ENCODE assay signal across 34 cellular contexts in the genomic region with DNA sequence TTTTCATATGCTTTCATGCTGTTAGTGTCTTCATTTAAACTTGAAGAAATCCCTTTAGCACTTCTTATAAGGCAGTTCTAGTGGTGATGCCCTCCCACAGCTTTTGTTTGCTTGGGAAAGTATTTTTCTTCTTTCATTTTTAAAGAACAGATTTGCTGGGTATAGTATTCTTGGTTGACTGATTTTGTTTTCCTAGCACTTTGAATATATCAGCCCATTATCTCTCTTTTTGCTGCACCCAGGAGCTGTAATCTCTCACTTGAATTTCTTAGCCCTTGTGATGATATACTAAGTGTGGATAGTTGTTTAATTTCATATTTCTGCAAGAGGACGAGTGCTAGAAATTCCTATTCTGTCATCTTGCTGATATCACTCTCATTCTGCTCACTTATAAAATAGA.
"Had no signal": no experiment of that assay in that cellular context is flagged by ENCODE, and none has a peak within 500 bp of the region (broad histone marks: within the 10 kb centered on the region; RNA-seq: fewer than 3 reads in every experiment).

No MANE protein-coding gene starts in this region.

- H3K9me3 ChIP-seq: MG63 had no signal

- H3K4me3 ChIP-seq: MG63 had no signal

- DNase-seq: Karpas-422, Kasumi-1, MG63, MM.1S, MV-4-11, NCI-H1048, NCI-H1092, NCI-H1092 treated with DMSO at 0.1 percent for 48 hours, NCI-H1105, NCI-H1105 treated with DMSO at 0.1 percent for 48 hours, NCI-H1417, NCI-H1417 treated with DMSO at 0.1 percent for 48 hours, NCI-H1436, NCI-H1436 treated with DMSO at 0.1 percent for 48 hours, NCI-H146, NCI-H1694, NCI-H1694 treated with DMSO at 0.1 percent for 48 hours, NCI-H187, NCI-H187 treated with DMSO at 0.1 percent for 48 hours, NCI-H1930, NCI-H2029, NCI-H2029 treated with DMSO at 0.1 percent for 48 hours, NCI-H2081, NCI-H2081 treated with DMSO at 0.1 percent for 48 hours, NCI-H2107, NCI-H2171, NCI-H2171 treated with DMSO at 0.1 percent for 48 hours, NCI-H2227 treated with DMSO at 0.1 percent for 48 hours, NCI-H226, NCI-H345, NCI-H446, NCI-H446 treated with DMSO at 0.1 percent for 48 hours, NCI-H510A, NCI-H510A treated with DMSO at 0.1 percent for 48 hours had no signal

- H3K36me3 ChIP-seq: MG63 had no signal
